13 cellular contexts compared by ENCODE assay signal in the genomic region with DNA sequence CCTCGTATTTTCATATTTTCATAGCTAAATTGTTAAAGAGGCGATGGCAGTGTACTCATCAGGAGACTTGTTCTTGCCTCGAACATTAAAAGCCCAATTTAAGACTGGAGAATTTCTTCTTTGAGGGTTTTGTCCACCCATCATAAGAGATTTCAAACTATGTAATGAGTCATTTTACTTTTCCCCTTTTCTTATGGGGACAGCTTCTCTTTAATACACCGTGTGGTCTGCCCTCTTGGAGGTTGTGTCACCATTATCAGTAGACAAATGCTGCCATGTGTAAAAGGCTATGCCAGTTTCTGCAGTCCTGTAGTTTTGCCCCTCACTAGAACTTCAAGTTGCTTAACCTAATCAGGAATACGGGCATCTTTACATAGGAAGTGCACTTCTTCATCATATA. TPM values are rescaled to one million over a fixed set of nuclear protein-coding genes. Genes with fewer than 3 reads are reported as not detected.
A peak's percentile ranks its signal among the peaks of the same experiment; 100 is the strongest.
DNase-seq lines count a peak whose midpoint lies in the region; ATAC-seq and TF ChIP-seq lines count a peak whose summit lies in the region.
"Had no signal": no experiment of that assay in that cellular context is flagged by ENCODE, and none has a peak within 500 bp of the region (broad histone marks: within the 10 kb centered on the region; RNA-seq: fewer than 3 reads in every experiment).

No MANE protein-coding gene starts in this region.

- H3K27me3 ChIP-seq in mammary epithelial cell (ENCODE audit: insufficient read depth, low read length) (no peaks in the 10 kb centered on the region), SJSA1 (replicated peaks) (no peaks in the 10 kb centered on the region), esophagus muscularis mucosa (no peaks in the 10 kb centered on the region), tibial nerve (no peaks in the 10 kb centered on the region)
- H3K27me3 ChIP-seq: adrenal gland had no signal

- TF ChIP-seq POLR2A in esophagus muscularis mucosa (IDR thresholded peaks at IDR 0.05; ENCODE audit: low read depth) = no peak
- TF ChIP-seq POLR2A in tibial nerve (IDR thresholded peaks at IDR 0.05) = no peak

- no peak overlapping the region for H3K4me3 Mint-ChIP-seq in MCF 10A (ENCODE audit: unreplicated experiment)
- H3K4me3 Mint-ChIP-seq: WTC11 had no signal

- 86% methylated on average over 5 of the region's 5 CpGs for WGBS in mammary epithelial cell (ENCODE audit: low coverage, missing lambda C conversion rate)
- WGBS in esophagus muscularis mucosa = 71% methylated on average over 5 of the region's 5 CpGs
- WGBS in tibial nerve, 2 donors = 67 to 68% methylated on average over 5 of the region's 5 CpGs

- intact Hi-C loops in MCF 10A (cut with micrococcal nuclease) = no loop called here
- intact Hi-C loops in mammary epithelial cell (cut with micrococcal nuclease) = loop anchor here (10.0 kb wide), 2 partner anchors 219 to 579 kb away; no protein-coding TSS in a partner anchor
- intact Hi-C loops in esophagus muscularis mucosa (cut with DNase I) = no loop called here

- H4K20me1 ChIP-seq in mammary epithelial cell (ENCODE audit: insufficient read depth, low read length) = peaks cover 16% of the 10 kb centered on the region

- peaks cover 56% of the 10 kb centered on the region for H3K4me1 ChIP-seq in mammary epithelial cell (ENCODE audit: insufficient read depth, low read length)
- peaks cover 36% of the 10 kb centered on the region for H3K4me1 ChIP-seq in SJSA1 (replicated peaks)
- H3K4me1 ChIP-seq in esophagus muscularis mucosa = peaks cover 90 to 100% (median 99%) of the 10 kb centered on the region in 4 donors
- peaks cover 0 to 100% (median 80%) of the 10 kb centered on the region in 4 donors for H3K4me1 ChIP-seq in tibial nerve

- no peaks in the 10 kb centered on the region for H3K9me3 Mint-ChIP-seq in MCF 10A (ENCODE audit: unreplicated experiment)
- H3K9me3 Mint-ChIP-seq: WTC11 had no signal

- no peak for ATAC-seq in GM21360 (IDR thresholded peaks at IDR 0.05; ENCODE audit: unreplicated experiment)
- ATAC-seq: WTC11 had no signal

- no peak for TF ChIP-seq EP300 in esophagus muscularis mucosa (IDR thresholded peaks at IDR 0.05)
- TF ChIP-seq EP300 in tibial nerve (IDR thresholded peaks at IDR 0.05) = no peak

- no peak overlapping the region for H3K9ac ChIP-seq in mammary epithelial cell (ENCODE audit: insufficient read depth, low read length)

- H3K9me3 ChIP-seq in mammary epithelial cell (replicated peaks; ENCODE audit: insufficient read depth, low read length) (no peaks in the 10 kb centered on the region), SJSA1 (replicated peaks) (no peaks in the 10 kb centered on the region), esophagus muscularis mucosa (no peaks in the 10 kb centered on the region), tibial nerve (no peaks in the 10 kb centered on the region)
- H3K9me3 ChIP-seq: adrenal gland had no signal

- dilution Hi-C loops in mammary epithelial cell (cut with HindIII; ENCODE audit: low sequenced_read_pairs) = no loop called here

- in situ Hi-C loops in mammary epithelial cell (cut with MboI; ENCODE audit: low sequenced_read_pairs in 2 of 2) = loop anchor here in 1 of 2 donors (25.0 kb wide), 1 partner anchor 286 kb away; no protein-coding TSS in a partner anchor

- no TSS peak for BruUV-seq in MCF 10A (replicated peaks; lab: Mats Ljungman, UMichigan)
- no TSS peak for BruUV-seq in mammary epithelial cell (replicated peaks; lab: Mats Ljungman, UMichigan)

- H3K36me3 Mint-ChIP-seq in MCF 10A (ENCODE audit: insufficient read depth, unreplicated experiment) = peaks cover 72% of the 10 kb centered on the region

- TF ChIP-seq CTCF in MCF 10A (IDR thresholded peaks at IDR 0.05; ENCODE audit: unreplicated experiment) = no peak
- TF ChIP-seq CTCF in mammary epithelial cell (conservative IDR thresholded peaks at IDR 0.05 in 1 of 2, IDR thresholded peaks at IDR 0.05 in 1 of 2; ENCODE audit: extremely low read depth in 1 of 2, insufficient read depth in 1 of 2, low read depth in 1 of 2, low read length in 2 of 2) = no peak
- TF ChIP-seq CTCF in esophagus muscularis mucosa (IDR thresholded peaks at IDR 0.05) = no peak
- TF ChIP-seq CTCF in tibial nerve (IDR thresholded peaks at IDR 0.05) = no peak

- DNase-seq in MCF 10A (ENCODE audit: unreplicated experiment) (no peak), mammary epithelial cell (no peak), SJSA1 (ENCODE audit: low read depth in 1 of 2, low spot score in 2 of 2) (no peak), esophagus muscularis mucosa (ENCODE audit: extremely low spot score) (no peak), tibial nerve (ENCODE audit: low spot score in 2 of 2) (no peak), NCI-H2081 treated with DMSO at 0.1 percent for 48 hours (lab: John Stamatoyannopoulos, UW) (no peak), NCI-H748 treated with DMSO at 0.1 percent for 48 hours (lab: John Stamatoyannopoulos, UW) (no peak)
- DNase-seq: adrenal gland, NCI-H1105 treated with DMSO at 0.1 percent for 48 hours, NCI-H510A treated with DMSO at 0.1 percent for 48 hours, SHP77 had no signal

- peaks cover 42% of the 10 kb centered on the region for H3K4me1 Mint-ChIP-seq in MCF 10A (ENCODE audit: insufficient read depth, unreplicated experiment)

- H3K4me3 ChIP-seq in mammary epithelial cell (replicated peaks in 1 of 3; ENCODE audit: insufficient read depth in 1 of 3, low read depth in 2 of 3, low read length in 3 of 3) (no peak overlapping the region), SJSA1 (no peak overlapping the region), esophagus muscularis mucosa (no peak overlapping the region), tibial nerve (no peak overlapping the region)
- H3K4me3 ChIP-seq: adrenal gland had no signal

- no peak overlapping the region for H3K27ac ChIP-seq in mammary epithelial cell (ENCODE audit: insufficient read depth, low read depth, low read length)
- 0 out of 2 replicates have a peak overlapping the region, but pooled peaks have one; percentile 25 for H3K27ac ChIP-seq in SJSA1
- peak overlapping the region; percentile 30 to 68 (median 47) for H3K27ac ChIP-seq in esophagus muscularis mucosa (replicated peaks in 1 of 4)
- H3K27ac ChIP-seq in tibial nerve = peak overlapping the region in 3 of 4 donors; percentile 45 to 91 (median 83)

- H3K4me2 ChIP-seq in mammary epithelial cell (ENCODE audit: insufficient read depth, low read depth, low read length) = no peak overlapping the region

- CTCF ChIA-PET in MCF 10A (lab: Yijun Ruan, JAX) (interaction anchor here (0.5 to 1.7 kb wide), 3 partner anchors 9 to 197 kb away, joined by 3 read pairs; no protein-coding TSS in a partner anchor), mammary epithelial cell (lab: Charles Lee; ENCODE audit: low non-redundant PET) (interaction anchor here (0.6 kb wide), 1 partner anchor 661 kb away, joined by 3 read pairs; no protein-coding TSS in a partner anchor)

- H3K27ac Mint-ChIP-seq in MCF 10A (ENCODE audit: low read depth, unreplicated experiment) = peak overlapping the region; percentile 42
- H3K27ac Mint-ChIP-seq: WTC11 had no signal

- H2AFZ ChIP-seq in mammary epithelial cell (ENCODE audit: low read depth, low read length) = no peak overlapping the region

- POLR2A ChIA-PET in MCF 10A (lab: Yijun Ruan, JAX) = interaction anchor here (0.6 to 5.9 kb wide), 3 partner anchors 12 to 35 kb away, joined by 3 to 190 read pairs (median 3); partner anchors contain the start of gene TGFBR2

- no peaks in the 10 kb centered on the region for H3K27me3 Mint-ChIP-seq in MCF 10A (ENCODE audit: insufficient read depth, unreplicated experiment)

- peaks cover 98% of the 10 kb centered on the region for H3K79me2 ChIP-seq in mammary epithelial cell (ENCODE audit: insufficient read depth, low read length)

- H3K36me3 ChIP-seq in mammary epithelial cell (ENCODE audit: insufficient read depth, low read length) = peaks cover 36% of the 10 kb centered on the region
- H3K36me3 ChIP-seq in SJSA1 = peaks cover 27% of the 10 kb centered on the region
- H3K36me3 ChIP-seq in esophagus muscularis mucosa = peaks cover 0 to 24% (median 7%) of the 10 kb centered on the region in 4 donors
- peaks cover 0 to 11% (median 0%) of the 10 kb centered on the region in 3 donors for H3K36me3 ChIP-seq in tibial nerve
- H3K36me3 ChIP-seq: adrenal gland had no signal

RNA-seq across cellular contexts. Expression of gene TGFBR2, which starts 17.0 kb away (rescaled TPM):
- total RNA-seq in MCF 10A (2022) = 103 and 104 TPM in 2 replicates
- 100 to 1,000 TPM; 149 to 179 TPM for total RNA-seq in mammary epithelial cell
- 289 TPM for polyA plus RNA-seq in mammary epithelial cell
- 320 TPM for polyA minus RNA-seq in mammary epithelial cell
- 30.6 and 44.6 TPM in 2 replicates for total RNA-seq in SJSA1 (2014; rRNA removed; shearing (Covaris generic))
- 100 to 1,000 TPM; 202 to 292 (median 261) TPM for total RNA-seq in esophagus muscularis mucosa
- 100 to 1,000 TPM; 338 to 406 (median 350) TPM for total RNA-seq in tibial nerve
